ENCODE assay signal across 14 cellular contexts in the genomic region with DNA sequence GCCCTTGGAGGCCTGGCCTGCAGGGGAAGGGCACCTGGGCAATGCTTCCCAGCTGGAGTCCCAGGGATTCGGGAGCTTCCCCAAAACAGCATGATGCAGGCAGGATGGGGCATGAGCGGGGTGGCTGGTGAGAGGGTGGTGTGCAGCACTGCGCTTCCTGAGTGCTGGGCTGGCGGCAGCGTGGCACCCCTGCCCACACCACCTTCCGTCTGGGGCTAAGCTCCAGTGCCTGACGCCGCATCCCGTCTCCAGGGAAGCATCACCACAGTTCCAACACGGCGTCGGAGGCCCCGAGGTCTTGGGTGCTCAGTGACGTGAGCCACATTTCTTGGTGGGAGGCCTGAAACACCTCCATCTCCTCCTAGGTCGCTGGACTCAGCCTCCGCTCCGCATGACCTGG. TPM values are rescaled to one million over a fixed set of nuclear protein-coding genes. Genes with fewer than 3 reads are reported as not detected.
A peak's percentile ranks its signal among the peaks of the same experiment; 100 is the strongest.
DNase-seq lines count a peak whose midpoint lies in the region; ATAC-seq and TF ChIP-seq lines count a peak whose summit lies in the region.
"Had no signal": no experiment of that assay in that cellular context is flagged by ENCODE, and none has a peak within 500 bp of the region (broad histone marks: within the 10 kb centered on the region; RNA-seq: fewer than 3 reads in every experiment).

No MANE protein-coding gene starts in this region.

- ATAC-seq in heart right ventricle = no peak
- ATAC-seq in right cardiac atrium = no peak
- ATAC-seq in esophagus mucosa = peak; percentile 15
- ATAC-seq in GM19351 (IDR thresholded peaks at IDR 0.05; ENCODE audit: unreplicated experiment) = no peak
- ATAC-seq: A549, lower lobe of right lung had no signal

- POLR2A ChIA-PET in CD4-positive, alpha-beta memory T cell (lab: Charles Lee; ENCODE audit: partially characterized antibody) = no interaction called here

- WGBS in heart right ventricle, 2 donors = 91 to 96% methylated on average over 17 of the region's 17 CpGs
- 92% methylated on average over 17 of the region's 17 CpGs for WGBS in right cardiac atrium

- peaks cover 47 to 95% (median 78%) of the 10 kb centered on the region in 9 donors for H3K4me1 ChIP-seq in heart right ventricle
- H3K4me1 ChIP-seq in right cardiac atrium (ENCODE audit: control insufficient read depth, insufficient read depth, low read length) = peaks cover 22% of the 10 kb centered on the region
- peaks cover 79% of the 10 kb centered on the region for H3K4me1 ChIP-seq in rectal smooth muscle tissue (ENCODE audit: control insufficient read depth, insufficient read depth, low read length)
- H3K4me1 ChIP-seq in CD4-positive, alpha-beta memory T cell (ENCODE audit: insufficient read depth, low read length) = no peaks in the 10 kb centered on the region

- H3K27me3 ChIP-seq in heart right ventricle (no peaks in the 10 kb centered on the region), right cardiac atrium (ENCODE audit: control insufficient read depth, insufficient read depth) (no peaks in the 10 kb centered on the region), rectal smooth muscle tissue (ENCODE audit: control insufficient read depth, insufficient read depth, low read length) (no peaks in the 10 kb centered on the region)
- H3K27me3 ChIP-seq in CD4-positive, alpha-beta memory T cell (ENCODE audit: insufficient read depth, low read length) = no peaks in the 10 kb centered on the region
- H3K27me3 ChIP-seq: thyroid gland had no signal

- no peak overlapping the region for H3K9ac ChIP-seq in rectal smooth muscle tissue (ENCODE audit: low read length)

- DNase-seq in heart right ventricle (no peak), right cardiac atrium (no peak), NCI-H1105 (lab: John Stamatoyannopoulos, UW) (no peak), NCI-H2196 (lab: John Stamatoyannopoulos, UW; ENCODE audit: unreplicated experiment) (no peak)
- DNase-seq in CD4-positive, alpha-beta memory T cell = no peak
- DNase-seq: lower lobe of right lung, NCI-H1694 treated with DMSO at 0.1 percent for 48 hours, NCI-H526, thyroid gland had no signal

- H3K9me3 Mint-ChIP-seq in CD4-positive, alpha-beta memory T cell = no peaks in the 10 kb centered on the region

- H3K36me3 ChIP-seq in heart right ventricle (peaks cover 0 to 10% (median 0%) of the 10 kb centered on the region in 9 donors), rectal smooth muscle tissue (ENCODE audit: control insufficient read depth, insufficient read depth, low read length) (no peaks in the 10 kb centered on the region)
- H3K36me3 ChIP-seq in CD4-positive, alpha-beta memory T cell (ENCODE audit: insufficient read depth, low read length) = no peaks in the 10 kb centered on the region

- H3K36me3 Mint-ChIP-seq in CD4-positive, alpha-beta memory T cell = peaks cover 6 to 26% of the 10 kb centered on the region in 2 donors

- peaks cover 0 to 5% (median 4%) of the 10 kb centered on the region in 4 donors for H3K4me1 Mint-ChIP-seq in CD4-positive, alpha-beta memory T cell

- no peak overlapping the region for H3K4me3 Mint-ChIP-seq in CD4-positive, alpha-beta memory T cell

- CTCF ChIA-PET in CD4-positive, alpha-beta memory T cell (lab: Charles Lee; ENCODE audit: partially characterized antibody) = no interaction called here

- H3K27ac Mint-ChIP-seq in CD4-positive, alpha-beta memory T cell = no peak overlapping the region

- TF ChIP-seq CTCF in heart right ventricle (IDR thresholded peaks at IDR 0.05) = no peak

- H3K9me3 ChIP-seq in heart right ventricle (no peaks in the 10 kb centered on the region), right cardiac atrium (ENCODE audit: control insufficient read depth, low read length) (no peaks in the 10 kb centered on the region)
- no peaks in the 10 kb centered on the region for H3K9me3 ChIP-seq in CD4-positive, alpha-beta memory T cell (ENCODE audit: control insufficient read depth in 1 of 2, low read length in 2 of 2)
- H3K9me3 ChIP-seq: A549, lower lobe of right lung, thyroid gland had no signal

- no peaks in the 10 kb centered on the region for H3K27me3 Mint-ChIP-seq in CD4-positive, alpha-beta memory T cell

- H3K27ac ChIP-seq in heart right ventricle (peak overlapping the region in 6 of 10 donors; percentile 70 to 83 (median 78)), right cardiac atrium (ENCODE audit: low read length) (no peak overlapping the region), rectal smooth muscle tissue (ENCODE audit: low read depth, low read length) (peak overlapping the region; percentile 90)
- no peak overlapping the region for H3K27ac ChIP-seq in CD4-positive, alpha-beta memory T cell (ENCODE audit: low read depth, low read length)
- H3K27ac ChIP-seq: lower lobe of right lung had no signal

- H3K4me3 ChIP-seq in heart right ventricle (no peak overlapping the region), right cardiac atrium (ENCODE audit: low read length) (no peak overlapping the region), rectal smooth muscle tissue (ENCODE audit: low read length) (no peak overlapping the region)
- H3K4me3 ChIP-seq in CD4-positive, alpha-beta memory T cell (ENCODE audit: low read length in 2 of 2) = no peak overlapping the region
- H3K4me3 ChIP-seq: A549, lower lobe of right lung, thyroid gland had no signal

- intact Hi-C loops in heart right ventricle (cut with DNase I) (loop anchor here in 1 of 10 donors (5.0 kb wide), 1 partner anchor 33 kb away; no protein-coding TSS in a partner anchor), right cardiac atrium (cut with DNase I) (no loop called here)
- intact Hi-C loops in CD4-positive, alpha-beta memory T cell (cut with micrococcal nuclease) = no loop called here

RNA-seq across cellular contexts. Expression of a gene that starts 13.8 kb away (rescaled TPM):
- total RNA-seq in heart right ventricle (100 to 1,000 TPM in 2 of 10 donors, 10 to 100 TPM in 8; 39.8 to 121 (median 62.1) TPM), right cardiac atrium (10 to 100 TPM; 60.4 to 71.2 (median 67.7) TPM), esophagus mucosa (32.8 TPM)
- polyA plus RNA-seq in heart right ventricle (10 to 100 TPM; 39.0 to 39.7 TPM), right cardiac atrium (47.5 TPM)
- 1 to 10 TPM; 1.8 to 1.9 TPM for total RNA-seq in CD4-positive, alpha-beta memory T cell
- not detected for polyA plus RNA-seq in CD4-positive, alpha-beta memory T cell

RNA-seq across cellular contexts. Expression of a gene that starts 53.3 kb away (rescaled TPM):
- 1 to 10 TPM in 8 of 10 donors, under 1 TPM in 2; 0.37 to 4.4 (median 2.1) TPM for total RNA-seq in heart right ventricle
- 1 to 10 TPM in 1 of 2 donors, under 1 TPM in 1; 0.72 to 2.7 TPM for polyA plus RNA-seq in heart right ventricle
- 1 to 10 TPM in 2 of 4 donors, under 1 TPM in 2; 0.74 to 2.1 (median 1.5) TPM for total RNA-seq in right cardiac atrium
- 1.9 TPM for polyA plus RNA-seq in right cardiac atrium
- total RNA-seq in esophagus mucosa = 7.9 TPM
- total RNA-seq in CD4-positive, alpha-beta memory T cell = not detected
- polyA plus RNA-seq in CD4-positive, alpha-beta memory T cell = not detected
- total RNA-seq: T-helper 2 cell treated with Interferon-gamma antibody and Interleukin-4, amounts not matched to agents 100 ng/mL and 5 ng/mL, for 36 hours had no signal

Comparison
In these comparisons a context has a peak if more than half of its experiments do, and no peak if none do; other contexts are left out.
1. H3K27ac ChIP-seq: peak in heart right ventricle (6 of 10) and rectal smooth muscle tissue (single experiment); none in right cardiac atrium (single experiment) and CD4-positive, alpha-beta memory T cell (single experiment).
2. RNA of a gene that starts 13.8 kb away (total RNA-seq): 60.4 to 71.2 TPM in right cardiac atrium, 39.8 to 121 TPM in heart right ventricle and 32.8 TPM in esophagus mucosa (single experiment); 1.8 to 1.9 TPM in CD4-positive, alpha-beta memory T cell; every median in the first group is over 10 times any median in the second.